Comparison of ENCODE assay signal across 14 cellular contexts in genomic region chr1:183069562-183070216, GRCh38. TPM values are rescaled to one million over a fixed set of nuclear protein-coding genes. Genes with fewer than 3 reads are reported as not detected.
DNase-seq lines count a peak whose midpoint lies in the region; ATAC-seq, FAIRE-seq and TF ChIP-seq lines count a peak whose summit lies in the region.
"Had no signal": no experiment of that assay in that cellular context is flagged by ENCODE, and none has a peak within 500 bp of the region (broad histone marks: within the 10 kb centered on the region; RNA-seq: fewer than 3 reads in every experiment).

No MANE protein-coding gene starts in this region.

- intact Hi-C loops in left lung (cut with DNase I): no loop called here
- intact Hi-C loops in activated CD4-positive, alpha-beta T cell treated with anti-CD3 and anti-CD28 coated beads, Interleukin-2, amount 10 ng/mL, durations not matched to agents 24 days and 14 days (cut with micrococcal nuclease): no loop called here

- no peaks in the 10 kb centered on the region for H3K9me3 Mint-ChIP-seq in activated CD4-positive, alpha-beta T cell treated with anti-CD3 and anti-CD28 coated beads, Interleukin-2, amount 10 ng/mL, durations not matched to agents 24 days and 14 days

- H3K4me3 ChIP-seq in AG10803 (ENCODE audit: low read length) (no peak overlapping the region), left lung (no peak overlapping the region), right atrium auricular region (no peak overlapping the region)
- H3K4me3 ChIP-seq: Peyer's patch had no signal

- no peaks in the 10 kb centered on the region for H3K4me1 Mint-ChIP-seq in activated CD4-positive, alpha-beta T cell treated with anti-CD3 and anti-CD28 coated beads, Interleukin-2, amount 10 ng/mL, durations not matched to agents 24 days and 14 days

- H3K36me3 ChIP-seq in left lung: no peaks in the 10 kb centered on the region
- H3K36me3 ChIP-seq in right atrium auricular region: no peaks in the 10 kb centered on the region
- H3K36me3 ChIP-seq: Peyer's patch had no signal

- H3K4me3 Mint-ChIP-seq in activated CD4-positive, alpha-beta T cell treated with anti-CD3 and anti-CD28 coated beads, Interleukin-2, amount 10 ng/mL, durations not matched to agents 24 days and 14 days: no peak overlapping the region
- H3K4me3 Mint-ChIP-seq: stimulated activated naive CD8-positive, alpha-beta T cell treated with anti-CD3 and anti-CD28 coated beads, Interleukin-15, amount 100 ng/mL, for 72 hours had no signal

- H3K27me3 Mint-ChIP-seq in activated CD4-positive, alpha-beta T cell treated with anti-CD3 and anti-CD28 coated beads, Interleukin-2, amount 10 ng/mL, durations not matched to agents 24 days and 14 days: peaks cover 11% of the 10 kb centered on the region
- H3K27me3 Mint-ChIP-seq: stimulated activated naive CD8-positive, alpha-beta T cell treated with anti-CD3 and anti-CD28 coated beads, Interleukin-15, amount 100 ng/mL, for 72 hours had no signal

- ATAC-seq in left lung: peak; percentile 77
- ATAC-seq: stimulated activated naive CD8-positive, alpha-beta T cell treated with anti-CD3 and anti-CD28 coated beads, Interleukin-15, amount 100 ng/mL, for 72 hours had no signal

- DNase-seq in AG10803 (ENCODE audit: low read depth): peak; percentile 34
- DNase-seq in HCEC 1CT: peak; percentile 53
- peak; percentile 89 for DNase-seq in RCC 7860 (ENCODE audit: low spot score)
- peak in 1 of 2 donors; percentile 39 for DNase-seq in left lung
- DNase-seq in activated CD4-positive, alpha-beta T cell treated with anti-CD3 and anti-CD28 coated beads, Interleukin-2, amount 10 ng/mL, durations not matched to agents 24 days and 14 days: no peak
- DNase-seq in HPDE6-E6E7 (ENCODE audit: extremely low spot score): no peak
- DNase-seq in HTR-8/SVneo (ENCODE audit: insufficient read length, low spot score): no peak
- DNase-seq in right atrium auricular region (ENCODE audit: low spot score): no peak
- DNase-seq: activated naive CD4-positive, alpha-beta T cell; C1 segment of cervical spinal cord; head of caudate nucleus; stimulated activated naive CD8-positive, alpha-beta T cell treated with anti-CD3 and anti-CD28 coated beads, Interleukin-15, amount 100 ng/mL, for 72 hours had no signal

- H3K27me3 ChIP-seq in left lung (no peaks in the 10 kb centered on the region), right atrium auricular region (no peaks in the 10 kb centered on the region)
- H3K27me3 ChIP-seq: Peyer's patch had no signal

- FAIRE-seq in RCC 7860 (lab: Jason Lieb, UNC) (peak; percentile 96), HTR-8/SVneo (lab: Jason Lieb, UNC) (no peak)
- FAIRE-seq: GM18507 had no signal

- no peaks in the 10 kb centered on the region for H3K36me3 Mint-ChIP-seq in activated CD4-positive, alpha-beta T cell treated with anti-CD3 and anti-CD28 coated beads, Interleukin-2, amount 10 ng/mL, durations not matched to agents 24 days and 14 days (ENCODE audit: low read depth)

- H3K4me1 ChIP-seq in left lung (peaks cover 28 to 37% of the 10 kb centered on the region in 2 donors), right atrium auricular region (peaks cover 0 to 50% of the 10 kb centered on the region in 2 donors)

- no peaks in the 10 kb centered on the region for H3K9me3 ChIP-seq in left lung
- H3K9me3 ChIP-seq in right atrium auricular region: no peaks in the 10 kb centered on the region
- H3K9me3 ChIP-seq: Peyer's patch had no signal

- TF ChIP-seq CTCF in AG10803 (conservative IDR thresholded peaks at IDR 0.05; ENCODE audit: low read length): no peak
- TF ChIP-seq CTCF in left lung (IDR thresholded peaks at IDR 0.05): no peak
- no peak for TF ChIP-seq CTCF in right atrium auricular region (IDR thresholded peaks at IDR 0.05)

- H3K27ac Mint-ChIP-seq in activated CD4-positive, alpha-beta T cell treated with anti-CD3 and anti-CD28 coated beads, Interleukin-2, amount 10 ng/mL, durations not matched to agents 24 days and 14 days: no peak overlapping the region
- H3K27ac Mint-ChIP-seq: stimulated activated naive CD8-positive, alpha-beta T cell treated with anti-CD3 and anti-CD28 coated beads, Interleukin-15, amount 100 ng/mL, for 72 hours had no signal

- H3K27ac ChIP-seq in left lung (no peak overlapping the region), right atrium auricular region (no peak overlapping the region)

RNA-seq across cellular contexts. Expression of gene LAMC1, which starts 46.5 kb away (rescaled TPM):
- total RNA-seq in left lung (100 to 1,000 TPM; 144 to 213 TPM), right atrium auricular region (100 to 1,000 TPM; 154 to 159 TPM)
- total RNA-seq in activated CD4-positive, alpha-beta T cell treated with anti-CD3 and anti-CD28 coated beads, Interleukin-2, amount 10 ng/mL, durations not matched to agents 24 days and 14 days: 0.30 and 0.33 TPM in 2 replicates

Comparison
In these comparisons a context has a peak if more than half of its experiments do, and no peak if none do; other contexts are left out.
1. DNase-seq: peak in AG10803 (single experiment), HCEC 1CT (single experiment) and RCC 7860 (single experiment); none in activated CD4-positive, alpha-beta T cell treated with anti-CD3 and anti-CD28 coated beads, Interleukin-2, amount 10 ng/mL, durations not matched to agents 24 days and 14 days (single experiment), HPDE6-E6E7 (single experiment), HTR-8/SVneo (single experiment) and right atrium auricular region (single experiment).
2. RNA of gene LAMC1, which starts 46.5 kb away (total RNA-seq): 144 to 213 TPM in left lung and 154 to 159 TPM in right atrium auricular region; 0.30 to 0.33 TPM in activated CD4-positive, alpha-beta T cell treated with anti-CD3 and anti-CD28 coated beads, Interleukin-2, amount 10 ng/mL, durations not matched to agents 24 days and 14 days; every median in the first group is over 100 times any median in the second.